In the genomic region with DNA sequence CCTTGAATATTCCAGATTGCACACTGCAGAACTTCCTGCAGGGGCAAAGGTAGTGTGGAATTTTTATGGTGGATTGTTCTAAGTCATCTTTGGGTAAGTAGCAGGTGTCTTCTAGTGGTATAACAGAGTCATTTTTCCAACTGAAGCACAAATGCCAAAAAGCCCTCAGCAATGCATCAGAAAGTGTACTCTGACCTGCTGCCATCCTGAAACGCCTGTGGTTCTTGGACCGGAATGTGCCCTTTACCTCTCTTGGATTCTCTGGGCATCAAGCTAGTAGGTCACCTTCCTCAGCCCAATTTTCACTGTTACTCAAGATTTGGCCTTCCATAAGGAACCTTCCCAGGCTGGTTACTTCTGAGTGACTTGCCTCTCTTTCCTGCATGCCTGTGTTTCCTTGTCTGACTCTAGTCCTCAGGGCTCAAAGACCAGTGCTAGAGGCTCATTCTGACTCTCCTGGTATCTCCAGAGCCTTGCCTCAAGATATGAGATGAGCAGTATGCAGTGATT, we compare ENCODE assay signal across 10 cellular contexts. TPM values are rescaled to one million over a fixed set of nuclear protein-coding genes. Genes with fewer than 3 reads are reported as not detected.
"Had no signal": no experiment of that assay in that cellular context is flagged by ENCODE, and none has a peak within 500 bp of the region (broad histone marks: within the 10 kb centered on the region; RNA-seq: fewer than 3 reads in every experiment).

No MANE protein-coding gene starts in this region.

- H3K4me3 ChIP-seq: GM23338 had no signal

- H3K27ac Mint-ChIP-seq: GM23338, H9, IgD-negative memory B cell had no signal

- FAIRE-seq: H1, H54, HTR-8/SVneo had no signal

- H3K27ac ChIP-seq: KMS-11 had no signal

- H3K9ac ChIP-seq: KMS-11 had no signal

- DNase-seq: H9, HCEC 1CT, KBM-7 had no signal

- ATAC-seq: GM23338 had no signal

- H2AFZ ChIP-seq: GM23338 had no signal

- H3K4me2 ChIP-seq: GM23338, KMS-11 had no signal

- H3K4me3 Mint-ChIP-seq: GM23338, H9, IgD-negative memory B cell had no signal

- H3K9me3 Mint-ChIP-seq: GM23338, IgD-negative memory B cell had no signal

RNA-seq across cellular contexts. Expression of a gene that starts 4.8 kb away (rescaled TPM):
- total RNA-seq: HT-29 had no signal
- polyA plus RNA-seq: IgD-negative memory B cell had no signal
